Comparison of ENCODE assay signal across 7 cellular contexts in genomic region chr14:36702484-36702883, GRCh38. TPM values are rescaled to one million over a fixed set of nuclear protein-coding genes. Genes with fewer than 3 reads are reported as not detected.
"Had no signal": no experiment of that assay in that cellular context is flagged by ENCODE, and none has a peak within 500 bp of the region (broad histone marks: within the 10 kb centered on the region; RNA-seq: fewer than 3 reads in every experiment).

No MANE protein-coding gene starts in this region.

- H3K36me3 ChIP-seq: HAP-1 had no signal

- H3K4me1 ChIP-seq: HAP-1 had no signal

- H3K4me2 ChIP-seq: GM23338 had no signal

- H3K27ac Mint-ChIP-seq: GM23338 had no signal

- ATAC-seq: GM23338, K562 had no signal

- H3K9me3 ChIP-seq: HAP-1 had no signal

- H3K4me3 Mint-ChIP-seq: GM23338 had no signal

- DNase-seq: H7, IMR-90, KG1 had no signal

- H2AFZ ChIP-seq: GM23338 had no signal

- H3K4me3 ChIP-seq: GM23338, HAP-1, K562 had no signal

RNA-seq across cellular contexts. Expression of gene PAX9, which starts 40.8 kb away (rescaled TPM):
- total RNA-seq: GM23338, H1, H7, IMR-90 had no signal
